In genomic region chr2:159904565-159905281, GRCh38 we compare ENCODE assay signal across 8 cellular contexts. TPM values are rescaled to one million over a fixed set of nuclear protein-coding genes. Genes with fewer than 3 reads are reported as not detected.
DNase-seq lines count a peak whose midpoint lies in the region; ATAC-seq and TF ChIP-seq lines count a peak whose summit lies in the region.

Gene LY75 (minus strand): TSS chr2:159904756.

- H3K4me2 ChIP-seq in IMR-90 (ENCODE audit: low read depth, low read length) = no peak within 1 kb of the TSS; the same call in 1 of the 2 replicates

- H3K4ac ChIP-seq in IMR-90 (ENCODE audit: low read depth, low read length) = no peak within 1 kb of the TSS

- peak within 1 kb of the TSS; percentile 98 for H3K4me3 Mint-ChIP-seq in activated CD4-positive, alpha-beta T cell treated with anti-CD3 and anti-CD28 coated beads, Interleukin-2, amount 10 ng/mL, durations not matched to agents 24 days and 14 days

- no peak for TF ChIP-seq CTCF in IMR-90 (conservative IDR thresholded peaks at IDR 0.05; ENCODE audit: low read depth, low read length)

- no peak for TF ChIP-seq RAD21 in IMR-90 (IDR thresholded peaks at IDR 0.05; ENCODE audit: low read length)

- in situ Hi-C loops in IMR-90 (cut with MboI; ENCODE audit: low sequenced_read_pairs) = no loop called here

- no peaks in the 10 kb centered on the region for H3K79me1 ChIP-seq in IMR-90 (ENCODE audit: low read depth in 1 of 2, low read length in 2 of 2)

- peaks cover 4% of the 10 kb centered on the region; the same call in 1 of the 2 replicates for H3K9me3 ChIP-seq in IMR-90 (ENCODE audit: control insufficient read depth, insufficient read depth, low read length)

- peak; percentile 86 for DNase-seq in DMS53 treated with DMSO at 0.1 percent for 48 hours (lab: John Stamatoyannopoulos, UW; ENCODE audit: unreplicated experiment)
- no peak for DNase-seq in IMR-90
- peak; percentile 93 for DNase-seq in activated CD4-positive, alpha-beta T cell treated with anti-CD3 and anti-CD28 coated beads, Interleukin-2, amount 10 ng/mL, durations not matched to agents 24 days and 14 days
- DNase-seq in effector CD4-positive, alpha-beta T cell = peak; percentile 76
- peak; percentile 11 for DNase-seq in midbrain (lab: John Stamatoyannopoulos, UW)
- DNase-seq in stimulated activated CD8-positive, alpha-beta memory T cell treated with anti-CD3 and anti-CD28 coated beads, Interleukin-2, amount 100 ng/mL, for 48 hours (ENCODE audit: low read depth in 2 of 2) = peak; percentile 73 to 78
- no peak for DNase-seq in NCI-H1105 treated with DMSO at 0.1 percent for 48 hours (lab: John Stamatoyannopoulos, UW)

- intact Hi-C loops in IMR-90 (cut with micrococcal nuclease) = no loop called here
- intact Hi-C loops in activated CD4-positive, alpha-beta T cell treated with anti-CD3 and anti-CD28 coated beads, Interleukin-2, amount 10 ng/mL, durations not matched to agents 24 days and 14 days (cut with micrococcal nuclease) = loop anchor here (1.0 to 10.0 kb wide), 5 partner anchors 16 to 1340 kb away; partner anchors contain the start of genes CD302 and MARCHF7

- H4K5ac ChIP-seq in IMR-90 (ENCODE audit: low read depth, low read length) = no peak within 1 kb of the TSS

- no peak within 1 kb of the TSS for H2AK5ac ChIP-seq in IMR-90 (ENCODE audit: low read depth, low read length)

- no peaks in the 10 kb centered on the region for H3K36me3 ChIP-seq in IMR-90 (ENCODE audit: control insufficient read depth, insufficient read depth, low read length)

- H4K91ac ChIP-seq in IMR-90 (ENCODE audit: insufficient read depth, low read depth, low read length) = no peak within 1 kb of the TSS

- H3K4me1 ChIP-seq in IMR-90 (ENCODE audit: control insufficient read depth, insufficient read depth, low read length) = no peaks in the 10 kb centered on the region

- H2BK20ac ChIP-seq in IMR-90 (ENCODE audit: low read depth, low read length) = no peak within 1 kb of the TSS

- H4K8ac ChIP-seq in IMR-90 (ENCODE audit: low read depth in 2 of 2, low read length in 2 of 2) = no peak within 1 kb of the TSS

- H2AK9ac ChIP-seq in IMR-90 (replicated peaks; ENCODE audit: low read depth, low read length, poor library complexity) = no peak within 1 kb of the TSS

- 6% methylated on average over 28 of the region's 56 CpGs; no CpG with 5 or more reads in 1 of the 2 experiments for WGBS in IMR-90 (ENCODE audit: extremely low coverage in 2 of 2, insufficient read length in 1 of 2), 2 experiments

- TF ChIP-seq POLR2A in IMR-90 (IDR thresholded peaks at IDR 0.05; ENCODE audit: low read depth, low read length) = no peak

- no peak within 1 kb of the TSS for H2BK120ac ChIP-seq in IMR-90 (ENCODE audit: low read depth, low read length)

- peak within 1 kb of the TSS; percentile 94 for H3K27ac Mint-ChIP-seq in activated CD4-positive, alpha-beta T cell treated with anti-CD3 and anti-CD28 coated beads, Interleukin-2, amount 10 ng/mL, durations not matched to agents 24 days and 14 days

- BruUV-seq in IMR-90 (replicated peaks; lab: Mats Ljungman, UMichigan) = no TSS peak

- H4K20me1 ChIP-seq in IMR-90 (ENCODE audit: insufficient read depth, low read length) = no peaks in the 10 kb centered on the region

- H3K18ac ChIP-seq in IMR-90 (ENCODE audit: low read depth, low read length) = no peak within 1 kb of the TSS

- H3K36me3 Mint-ChIP-seq in activated CD4-positive, alpha-beta T cell treated with anti-CD3 and anti-CD28 coated beads, Interleukin-2, amount 10 ng/mL, durations not matched to agents 24 days and 14 days (ENCODE audit: low read depth) = peaks cover 13% of the 10 kb centered on the region

- no peak within 1 kb of the TSS for H3K4me3 ChIP-seq in IMR-90 (ENCODE audit: insufficient read depth, low read depth, low read length)

- no peaks in the 10 kb centered on the region for H3K27me3 Mint-ChIP-seq in activated CD4-positive, alpha-beta T cell treated with anti-CD3 and anti-CD28 coated beads, Interleukin-2, amount 10 ng/mL, durations not matched to agents 24 days and 14 days

- H3K56ac ChIP-seq in IMR-90 (ENCODE audit: extremely low read depth, insufficient read depth, low read length) = no peak within 1 kb of the TSS

- ATAC-seq in GM21381 (IDR thresholded peaks at IDR 0.05; ENCODE audit: unreplicated experiment) = peak; percentile 84
- no peak for ATAC-seq in IMR-90 (ENCODE audit: low read depth)

- no peak within 1 kb of the TSS for H2BK15ac ChIP-seq in IMR-90 (ENCODE audit: low read depth, low read length)

- H3K14ac ChIP-seq in IMR-90 (replicated peaks; ENCODE audit: low read depth, low read length) = no peak within 1 kb of the TSS

- CTCF ChIA-PET in IMR-90 (lab: Yijun Ruan, JAX) = interaction anchor here (1.1 kb wide), 1 partner anchor 16 kb away, joined by 3 read pairs; no protein-coding TSS in a partner anchor

- POLR2A ChIA-PET in IMR-90 (lab: Charles Lee; ENCODE audit: unreplicated experiment) = interaction anchor here (0.7 kb wide), 1 partner anchor 43 kb away, joined by 3 read pairs; no protein-coding TSS in a partner anchor

- no peaks in the 10 kb centered on the region for H3K9me1 ChIP-seq in IMR-90 (ENCODE audit: insufficient read depth, low read length)

- H2AFZ ChIP-seq in IMR-90 (replicated peaks; ENCODE audit: low read length, poor library complexity) = peak within 1 kb of the TSS; percentile 52

- H3K9me3 Mint-ChIP-seq in activated CD4-positive, alpha-beta T cell treated with anti-CD3 and anti-CD28 coated beads, Interleukin-2, amount 10 ng/mL, durations not matched to agents 24 days and 14 days = peaks cover under 1% of the 10 kb centered on the region

- dilution Hi-C loops in IMR-90 (cut with HindIII; ENCODE audit: low sequenced_read_pairs, unreplicated experiment) = no loop called here

- peaks cover 34% of the 10 kb centered on the region for H3K4me1 Mint-ChIP-seq in activated CD4-positive, alpha-beta T cell treated with anti-CD3 and anti-CD28 coated beads, Interleukin-2, amount 10 ng/mL, durations not matched to agents 24 days and 14 days

- H3K23ac ChIP-seq in IMR-90 (ENCODE audit: low read depth, low read length) = no peak within 1 kb of the TSS

- H3K9ac ChIP-seq in IMR-90 (ENCODE audit: low read depth, low read length) = no peak within 1 kb of the TSS

- H3K27me3 ChIP-seq in IMR-90 (ENCODE audit: control insufficient read depth, insufficient read depth, low read length) = peaks cover 50% of the 10 kb centered on the region

- no peak within 1 kb of the TSS for H2BK5ac ChIP-seq in IMR-90 (ENCODE audit: low read depth, low read length, poor library complexity, severe bottlenecking)

- H3K27ac ChIP-seq in IMR-90 (ENCODE audit: insufficient read depth, low read length) = no peak within 1 kb of the TSS

TF ChIP-seq in IMR-90, 13 proteins besides CTCF, POLR2A, EP300 and RAD21:
- TF ChIP-seq CEBPB (IDR thresholded peaks at IDR 0.05; ENCODE audit: low read depth, low read length) (no peak), RCOR1 (IDR thresholded peaks at IDR 0.05; ENCODE audit: insufficient replicate concordance, low read length) (no peak), RFX5 (IDR thresholded peaks at IDR 0.05; ENCODE audit: low read depth, low read length) (no peak), MXI1 (IDR thresholded peaks at IDR 0.05; ENCODE audit: borderline replicate concordance, low read depth, low read length) (no peak), CHD1 (IDR thresholded peaks at IDR 0.05; ENCODE audit: low read depth, low read length) (no peak), NFE2L2 (IDR thresholded peaks at IDR 0.05; ENCODE audit: low read depth, low read length) (no peak), BHLHE40 (IDR thresholded peaks at IDR 0.05; ENCODE audit: low read depth, low read length) (no peak), MAZ (IDR thresholded peaks at IDR 0.05; ENCODE audit: borderline replicate concordance, low read depth, low read length) (no peak), MAFK (IDR thresholded peaks at IDR 0.05; ENCODE audit: low read depth, low read length) (no peak), SMC3 (IDR thresholded peaks at IDR 0.05; ENCODE audit: low read depth, low read length) (no peak), FOS (IDR thresholded peaks at IDR 0.05; ENCODE audit: low read depth, low read length) (no peak)
- TF ChIP-seq, protein P1, sequence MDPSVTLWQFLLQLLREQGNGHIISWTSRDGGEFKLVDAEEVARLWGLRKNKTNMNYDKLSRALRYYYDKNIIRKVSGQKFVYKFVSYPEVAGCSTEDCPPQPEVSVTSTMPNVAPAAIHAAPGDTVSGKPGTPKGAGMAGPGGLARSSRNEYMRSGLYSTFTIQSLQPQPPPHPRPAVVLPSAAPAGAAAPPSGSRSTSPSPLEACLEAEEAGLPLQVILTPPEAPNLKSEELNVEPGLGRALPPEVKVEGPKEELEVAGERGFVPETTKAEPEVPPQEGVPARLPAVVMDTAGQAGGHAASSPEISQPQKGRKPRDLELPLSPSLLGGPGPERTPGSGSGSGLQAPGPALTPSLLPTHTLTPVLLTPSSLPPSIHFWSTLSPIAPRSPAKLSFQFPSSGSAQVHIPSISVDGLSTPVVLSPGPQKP (IDR thresholded peaks at IDR 0.05; ENCODE audit: borderline replicate concordance, low read depth, low read length) = no peak
- TF ChIP-seq, protein P2, sequence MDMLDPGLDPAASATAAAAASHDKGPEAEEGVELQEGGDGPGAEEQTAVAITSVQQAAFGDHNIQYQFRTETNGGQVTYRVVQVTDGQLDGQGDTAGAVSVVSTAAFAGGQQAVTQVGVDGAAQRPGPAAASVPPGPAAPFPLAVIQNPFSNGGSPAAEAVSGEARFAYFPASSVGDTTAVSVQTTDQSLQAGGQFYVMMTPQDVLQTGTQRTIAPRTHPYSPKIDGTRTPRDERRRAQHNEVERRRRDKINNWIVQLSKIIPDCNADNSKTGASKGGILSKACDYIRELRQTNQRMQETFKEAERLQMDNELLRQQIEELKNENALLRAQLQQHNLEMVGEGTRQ (IDR thresholded peaks at IDR 0.05; ENCODE audit: low read depth, low read length) = no peak
TF ChIP-seq in IMR-90: peak in this region for 0.

RNA-seq across cellular contexts. Expression of gene LY75, which starts in this region (rescaled TPM):
- total RNA-seq in IMR-90 (2012; rRNA removed) = not detected in 2 replicates
- not detected in 2 replicates for polyA plus RNA-seq in IMR-90 (2012; rRNA removed)
- polyA plus RNA-seq in IMR-90 (2012; cell fraction: cytosol; rRNA removed) = not detected in 2 replicates
- polyA plus RNA-seq in IMR-90 (2012; cell fraction: nucleus; rRNA removed; ENCODE audit: low replicate concordance) = not detected in 2 replicates
- 52.8 and 56.4 TPM in 2 replicates for total RNA-seq in activated CD4-positive, alpha-beta T cell treated with anti-CD3 and anti-CD28 coated beads, Interleukin-2, amount 10 ng/mL, durations not matched to agents 24 days and 14 days

Comparison
In these comparisons a context has a peak if more than half of its experiments do, and no peak if none do; other contexts are left out.
1. RNA of gene LY75 (total RNA-seq): 52.8 to 56.4 TPM in activated CD4-positive, alpha-beta T cell treated with anti-CD3 and anti-CD28 coated beads, Interleukin-2, amount 10 ng/mL, durations not matched to agents 24 days and 14 days; not detected in IMR-90; every median in the first group is over 10 times any median in the second.
2. DNase-seq: peak in DMS53 treated with DMSO at 0.1 percent for 48 hours (single experiment), activated CD4-positive, alpha-beta T cell treated with anti-CD3 and anti-CD28 coated beads, Interleukin-2, amount 10 ng/mL, durations not matched to agents 24 days and 14 days (single experiment), effector CD4-positive, alpha-beta T cell (single experiment), midbrain (single experiment) and stimulated activated CD8-positive, alpha-beta memory T cell treated with anti-CD3 and anti-CD28 coated beads, Interleukin-2, amount 100 ng/mL, for 48 hours (2 of 2); none in IMR-90 (single experiment) and NCI-H1105 treated with DMSO at 0.1 percent for 48 hours (single experiment).